Comparison of ENCODE assay signal across 11 cellular contexts in genomic region chr19:41911889-41912731, GRCh38. TPM values are rescaled to one million over a fixed set of nuclear protein-coding genes. Genes with fewer than 3 reads are reported as not detected.
A peak's percentile ranks its signal among the peaks of the same experiment; 100 is the strongest.
DNase-seq lines count a peak whose midpoint lies in the region; ATAC-seq and TF ChIP-seq lines count a peak whose summit lies in the region.
"Had no signal": no experiment of that assay in that cellular context is flagged by ENCODE, and none has a peak within 500 bp of the region (broad histone marks: within the 10 kb centered on the region; RNA-seq: fewer than 3 reads in every experiment).

No MANE protein-coding gene starts in this region.

- H3K4me3 ChIP-seq in NT2/D1 (ENCODE audit: insufficient read length, low read depth) (no peak overlapping the region), uterus (no peak overlapping the region)

- H3K27me3 ChIP-seq in NT2/D1 (ENCODE audit: insufficient read depth, insufficient read length) (peaks cover 71% of the 10 kb centered on the region), uterus (peaks cover 13 to 33% of the 10 kb centered on the region in 2 donors)

- H3K36me3 ChIP-seq in NT2/D1 (ENCODE audit: insufficient read depth, insufficient read length, low read length): peaks cover under 1% of the 10 kb centered on the region
- no peaks in the 10 kb centered on the region for H3K36me3 ChIP-seq in uterus

- no peak overlapping the region for H3K27ac ChIP-seq in uterus

- H3K4me1 ChIP-seq in NT2/D1 (ENCODE audit: insufficient read depth, insufficient read length) (peaks cover 8% of the 10 kb centered on the region), uterus (no peaks in the 10 kb centered on the region)

- CTCF ChIA-PET in activated naive CD4-positive, alpha-beta T cell treated with anti-CD3 and anti-CD28 coated beads for 36 hours (lab: Charles Lee): interaction anchor here (1.0 kb wide), 1 partner anchor 26 kb away, joined by 3 read pairs; no protein-coding TSS in a partner anchor

- H3K27ac Mint-ChIP-seq in activated naive CD4-positive, alpha-beta T cell treated with anti-CD3 and anti-CD28 coated beads for 36 hours: peak overlapping the region; percentile 15
- peak overlapping the region; percentile 40 for H3K27ac Mint-ChIP-seq in endothelial cell (ENCODE audit: unreplicated experiment)
- peak overlapping the region; percentile 82 for H3K27ac Mint-ChIP-seq in stimulated activated effector memory CD8-positive, alpha-beta T cell treated with anti-CD3 and anti-CD28 coated beads, Interleukin-12 subunit alpha, Interleukin-12 subunit beta, amount 100 ng/mL, for 72 hours

- peaks cover 4% of the 10 kb centered on the region for H3K36me3 Mint-ChIP-seq in activated naive CD4-positive, alpha-beta T cell treated with anti-CD3 and anti-CD28 coated beads for 36 hours (ENCODE audit: low read depth)
- H3K36me3 Mint-ChIP-seq in endothelial cell (ENCODE audit: low read depth, unreplicated experiment): peaks cover 16% of the 10 kb centered on the region
- H3K36me3 Mint-ChIP-seq in stimulated activated effector memory CD8-positive, alpha-beta T cell treated with anti-CD3 and anti-CD28 coated beads, Interleukin-12 subunit alpha, Interleukin-12 subunit beta, amount 100 ng/mL, for 72 hours: peaks cover 54% of the 10 kb centered on the region

- no peak for TF ChIP-seq POLR2A in uterus (IDR thresholded peaks at IDR 0.05)

- no peak overlapping the region for H3K4me3 Mint-ChIP-seq in activated naive CD4-positive, alpha-beta T cell treated with anti-CD3 and anti-CD28 coated beads for 36 hours
- H3K4me3 Mint-ChIP-seq in endothelial cell (ENCODE audit: unreplicated experiment): peak overlapping the region; percentile 66
- no peak overlapping the region for H3K4me3 Mint-ChIP-seq in stimulated activated effector memory CD8-positive, alpha-beta T cell treated with anti-CD3 and anti-CD28 coated beads, Interleukin-12 subunit alpha, Interleukin-12 subunit beta, amount 100 ng/mL, for 72 hours

- no peaks in the 10 kb centered on the region for H3K9me3 Mint-ChIP-seq in activated naive CD4-positive, alpha-beta T cell treated with anti-CD3 and anti-CD28 coated beads for 36 hours
- H3K9me3 Mint-ChIP-seq in endothelial cell (ENCODE audit: unreplicated experiment): no peaks in the 10 kb centered on the region
- H3K9me3 Mint-ChIP-seq in stimulated activated effector memory CD8-positive, alpha-beta T cell treated with anti-CD3 and anti-CD28 coated beads, Interleukin-12 subunit alpha, Interleukin-12 subunit beta, amount 100 ng/mL, for 72 hours: no peaks in the 10 kb centered on the region

- H3K9ac ChIP-seq in NT2/D1 (ENCODE audit: insufficient read length, low read depth): peak overlapping the region; percentile 42

- ATAC-seq in stimulated activated effector memory CD8-positive, alpha-beta T cell treated with anti-CD3 and anti-CD28 coated beads, Interleukin-12 subunit alpha, Interleukin-12 subunit beta, amount 100 ng/mL, for 72 hours: no peak
- ATAC-seq in HG03280 (IDR thresholded peaks at IDR 0.05; ENCODE audit: unreplicated experiment): no peak

- H3K27me3 Mint-ChIP-seq in activated naive CD4-positive, alpha-beta T cell treated with anti-CD3 and anti-CD28 coated beads for 36 hours (ENCODE audit: low read depth): peaks cover 21% of the 10 kb centered on the region
- H3K27me3 Mint-ChIP-seq in endothelial cell (ENCODE audit: unreplicated experiment): peaks cover 31% of the 10 kb centered on the region

- H3K4me1 Mint-ChIP-seq in activated naive CD4-positive, alpha-beta T cell treated with anti-CD3 and anti-CD28 coated beads for 36 hours (ENCODE audit: low read depth): peaks cover 37% of the 10 kb centered on the region
- peaks cover 18% of the 10 kb centered on the region for H3K4me1 Mint-ChIP-seq in endothelial cell (ENCODE audit: unreplicated experiment)
- H3K4me1 Mint-ChIP-seq in stimulated activated effector memory CD8-positive, alpha-beta T cell treated with anti-CD3 and anti-CD28 coated beads, Interleukin-12 subunit alpha, Interleukin-12 subunit beta, amount 100 ng/mL, for 72 hours: peaks cover 39% of the 10 kb centered on the region

- no peak for DNase-seq in activated naive CD4-positive, alpha-beta T cell treated with anti-CD3 and anti-CD28 coated beads for 36 hours
- no peak for DNase-seq in activated naive CD4-positive, alpha-beta T cell treated with Interleukin-2 at 50 U/mL for 16 hours
- DNase-seq in NT2/D1 (ENCODE audit: low read depth, low spot score): no peak
- no peak for DNase-seq in endothelial cell (ENCODE audit: low spot score)
- no peak for DNase-seq in stimulated activated effector memory CD8-positive, alpha-beta T cell treated with anti-CD3 and anti-CD28 coated beads, Interleukin-12 subunit alpha, Interleukin-12 subunit beta, amount 100 ng/mL, for 72 hours (ENCODE audit: low spot score in 2 of 2)
- DNase-seq in uterus: no peak
- DNase-seq in NCI-H2029 (lab: John Stamatoyannopoulos, UW): no peak
- DNase-seq: NCI-H2171 treated with DMSO at 0.1 percent for 48 hours had no signal

- H3K9me3 ChIP-seq in NT2/D1 (ENCODE audit: insufficient read depth, low read length) (no peaks in the 10 kb centered on the region), uterus (no peaks in the 10 kb centered on the region)

- intact Hi-C loops in activated naive CD4-positive, alpha-beta T cell treated with anti-CD3 and anti-CD28 coated beads for 36 hours (cut with micrococcal nuclease): no loop called here
- intact Hi-C loops in uterus (cut with DNase I; ENCODE audit: low total_unique reads): no loop called here

- TF ChIP-seq CTCF in endothelial cell (IDR thresholded peaks at IDR 0.05; ENCODE audit: unreplicated experiment): no peak
- no peak for TF ChIP-seq CTCF in uterus (IDR thresholded peaks at IDR 0.05)

RNA-seq across cellular contexts. Expression of gene ERFL, which starts 16.1 kb away (rescaled TPM):
- 1 to 10 TPM in 1 of 2 experiments, under 1 TPM in 1; 0.99 to 1.3 TPM for total RNA-seq in activated naive CD4-positive, alpha-beta T cell treated with anti-CD3 and anti-CD28 coated beads for 36 hours
- total RNA-seq in endothelial cell (ENCODE audit: unreplicated experiment): 0.46 TPM
- total RNA-seq in uterus: 1 to 10 TPM in 1 of 4 donors, not detected in 3; 1.7 TPM
- total RNA-seq: G401, MCF 10A had no signal

RNA-seq across cellular contexts. Expression of gene ARHGEF1, which starts 29.1 kb away (rescaled TPM):
- 100 to 1,000 TPM; 246 to 260 TPM for total RNA-seq in activated naive CD4-positive, alpha-beta T cell treated with anti-CD3 and anti-CD28 coated beads for 36 hours
- 113 TPM for total RNA-seq in endothelial cell (ENCODE audit: unreplicated experiment)
- 100 to 1,000 TPM in 1 of 4 donors, 10 to 100 TPM in 3; 13.5 to 118 (median 37.1) TPM for total RNA-seq in uterus

RNA-seq across cellular contexts. Expression of gene CD79A, which starts 35.0 kb away (rescaled TPM):
- 1 to 10 TPM; 2.5 to 2.7 TPM for total RNA-seq in activated naive CD4-positive, alpha-beta T cell treated with anti-CD3 and anti-CD28 coated beads for 36 hours
- total RNA-seq in endothelial cell (ENCODE audit: unreplicated experiment) (1.1 TPM), uterus (under 1 TPM in 2 of 4 donors, not detected in 2; 0.29 to 0.62 TPM)
- total RNA-seq: MCF 10A had no signal

RNA-seq across cellular contexts. Expression of gene RABAC1, which starts 47.0 kb away (rescaled TPM):
- total RNA-seq in activated naive CD4-positive, alpha-beta T cell treated with anti-CD3 and anti-CD28 coated beads for 36 hours: 10 to 100 TPM; 32.8 TPM
- total RNA-seq in endothelial cell (ENCODE audit: unreplicated experiment) (146 TPM), uterus (100 to 1,000 TPM in 3 of 4 donors, 10 to 100 TPM in 1; 83.0 to 223 (median 178) TPM)

RNA-seq across cellular contexts. Expression of gene RPS19, which starts 52.1 kb away (rescaled TPM):
- total RNA-seq in activated naive CD4-positive, alpha-beta T cell treated with anti-CD3 and anti-CD28 coated beads for 36 hours: 1,000 to 10,000 TPM; 4,092 to 4,109 TPM
- 3,886 TPM for total RNA-seq in endothelial cell (ENCODE audit: unreplicated experiment)
- 1,000 to 10,000 TPM in 2 of 4 donors, 100 to 1,000 TPM in 2; 324 to 1,895 (median 1,094) TPM for total RNA-seq in uterus

Comparison
In these comparisons a context has a peak if more than half of its experiments do, and no peak if none do; other contexts are left out.
1. H3K27ac Mint-ChIP-seq: peak in every context shown above with its lines; median percentile 82 in stimulated activated effector memory CD8-positive, alpha-beta T cell treated with anti-CD3 and anti-CD28 coated beads, Interleukin-12 subunit alpha, Interleukin-12 subunit beta, amount 100 ng/mL, for 72 hours; 40 in endothelial cell; 15 in activated naive CD4-positive, alpha-beta T cell treated with anti-CD3 and anti-CD28 coated beads for 36 hours.